9 cellular contexts compared by ENCODE assay signal in the genomic region with DNA sequence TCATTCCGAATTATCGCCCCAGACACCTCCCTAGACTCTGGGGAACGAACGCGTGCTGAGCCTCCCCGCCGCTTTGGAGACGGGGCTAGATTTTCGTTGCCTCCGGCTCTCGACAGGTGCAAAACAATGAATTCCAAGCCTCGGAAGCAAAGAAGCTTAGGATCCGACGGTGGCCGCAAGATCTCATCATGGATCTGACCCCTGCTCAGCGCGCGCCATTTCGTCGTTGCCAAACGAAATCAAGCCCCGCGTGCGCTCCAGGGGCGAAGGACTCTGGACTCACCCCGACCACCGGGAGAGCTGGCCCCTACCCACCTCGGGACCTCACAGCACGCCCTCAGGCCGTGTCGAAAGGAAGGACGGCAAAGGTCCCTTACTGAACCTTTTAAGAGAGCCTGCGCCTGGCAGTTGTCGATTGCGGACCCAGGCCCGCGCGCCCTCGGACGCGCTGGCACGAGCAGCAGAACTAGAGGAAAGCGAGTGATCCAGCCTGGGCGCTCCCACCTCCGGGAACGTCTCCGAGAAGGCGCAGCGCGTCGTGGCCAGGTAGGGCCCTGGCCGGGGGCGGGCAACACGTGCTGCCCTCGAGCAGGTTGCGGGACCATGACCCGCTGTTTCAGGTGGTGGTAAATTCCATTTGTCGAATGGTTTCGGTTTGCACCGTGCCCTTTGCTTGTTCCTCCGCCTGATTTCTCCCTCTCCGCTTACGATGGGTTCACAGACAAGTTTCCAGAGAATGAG. TPM values are rescaled to one million over a fixed set of nuclear protein-coding genes. Genes with fewer than 3 reads are reported as not detected.
DNase-seq lines count a peak whose midpoint lies in the region; ATAC-seq, FAIRE-seq and TF ChIP-seq lines count a peak whose summit lies in the region.
"Had no signal": no experiment of that assay in that cellular context is flagged by ENCODE, and none has a peak within 500 bp of the region (broad histone marks: within the 10 kb centered on the region; RNA-seq: fewer than 3 reads in every experiment).

No MANE protein-coding gene starts in this region.

- no peak for ATAC-seq in A549
- ATAC-seq in activated naive CD8-positive, alpha-beta T cell treated with anti-CD3 and anti-CD28 coated beads, Interleukin-2, amount 50 U/mL, for 24 hours, result no peak
- no peak for ATAC-seq in memory B cell (ENCODE audit: low read depth)
- ATAC-seq in activated CD4-positive, CD25-positive, alpha-beta regulatory T cell treated with anti-CD3 and anti-CD28 coated beads, Interleukin-2, amount 50 U/mL, for 24 hours, result no peak

- H3K4me2 ChIP-seq in A549, result peak overlapping the region; percentile 67

- no peaks in the 10 kb centered on the region for H3K9me3 ChIP-seq in A549

- no peaks in the 10 kb centered on the region for H3K27me3 Mint-ChIP-seq in activated naive CD8-positive, alpha-beta T cell treated with anti-CD3 and anti-CD28 coated beads, Interleukin-2, amount 50 U/mL, for 24 hours
- H3K27me3 Mint-ChIP-seq in memory B cell, result no peaks in the 10 kb centered on the region

- CTCF ChIA-PET in A549 (lab: Yijun Ruan, JAX), result interaction anchor here (0.6 to 10.6 kb wide), 22 partner anchors 9 to 1673 kb away, joined by 3 to 79 read pairs (median 4); no protein-coding TSS in a partner anchor

- H3K4me3 Mint-ChIP-seq in activated naive CD8-positive, alpha-beta T cell treated with anti-CD3 and anti-CD28 coated beads, Interleukin-2, amount 50 U/mL, for 24 hours, result peak overlapping the region; percentile 78
- H3K4me3 Mint-ChIP-seq in memory B cell, result peak overlapping the region; percentile 79

- no peak for TF ChIP-seq EP300 in A549 (IDR thresholded peaks at IDR 0.05)

- DNase-seq in A549 (ENCODE audit: low read depth in 1 of 2, low spot score in 1 of 2), result no peak
- no peak for DNase-seq in GM12892 (ENCODE audit: insufficient read length)
- DNase-seq in activated naive CD8-positive, alpha-beta T cell treated with anti-CD3 and anti-CD28 coated beads, Interleukin-2, amount 50 U/mL, for 24 hours, result no peak
- no peak for DNase-seq in memory B cell (ENCODE audit: low spot score in 2 of 2)
- DNase-seq in frontal cortex (ENCODE audit: low spot score in 2 of 2), result no peak
- DNase-seq in NCI-H187 (lab: John Stamatoyannopoulos, UW), result no peak
- no peak for DNase-seq in DMS153 treated with DMSO at 0.1 percent for 48 hours (lab: John Stamatoyannopoulos, UW; ENCODE audit: unreplicated experiment)
- DNase-seq: NCI-H446 had no signal

- POLR2A ChIA-PET in A549 (lab: Yijun Ruan, JAX), result no interaction called here

- 78% methylated on average over 45 of the region's 63 CpGs for WGBS in A549 (ENCODE audit: missing lambda C conversion rate)

- H3K36me3 Mint-ChIP-seq in activated naive CD8-positive, alpha-beta T cell treated with anti-CD3 and anti-CD28 coated beads, Interleukin-2, amount 50 U/mL, for 24 hours (ENCODE audit: low read depth), result peaks cover 57% of the 10 kb centered on the region
- peaks cover 3% of the 10 kb centered on the region for H3K36me3 Mint-ChIP-seq in memory B cell

- TF ChIP-seq POLR2A in A549 (IDR thresholded peaks at IDR 0.05; ENCODE audit: low read length), result no peak
- TF ChIP-seq POLR2A in GM12892 (IDR thresholded peaks at IDR 0.05; ENCODE audit: low read depth, low read length), result peak; percentile 37; the same call in 1 of the 2 replicates

- no peak overlapping the region for H3K4me3 ChIP-seq in A549

- peaks cover 75% of the 10 kb centered on the region for H3K4me1 Mint-ChIP-seq in activated naive CD8-positive, alpha-beta T cell treated with anti-CD3 and anti-CD28 coated beads, Interleukin-2, amount 50 U/mL, for 24 hours
- H3K4me1 Mint-ChIP-seq in memory B cell, result peaks cover 39% of the 10 kb centered on the region

- peak overlapping the region; percentile 77 for H3K27ac Mint-ChIP-seq in activated naive CD8-positive, alpha-beta T cell treated with anti-CD3 and anti-CD28 coated beads, Interleukin-2, amount 50 U/mL, for 24 hours
- H3K27ac Mint-ChIP-seq in memory B cell, result peak overlapping the region; percentile 99

- peak overlapping the region in 1 of 2 experiments; percentile 52; a peak in 3 of 6 replicates for H3K27ac ChIP-seq in A549

- FAIRE-seq in A549 (lab: Jason Lieb, UNC), result no peak
- FAIRE-seq in GM12892 (lab: Jason Lieb, UNC), result no peak
- FAIRE-seq in frontal cortex (lab: Jason Lieb, UNC), result no peak

- peaks cover 3% of the 10 kb centered on the region; the same call in 1 of the 3 replicates for H3K4me1 ChIP-seq in A549

- no peak for TF ChIP-seq CTCF in A549 (IDR thresholded peaks at IDR 0.05)

- no peak for TF ChIP-seq RAD21 in A549 (conservative IDR thresholded peaks at IDR 0.05 in 1 of 2, IDR thresholded peaks at IDR 0.05 in 1 of 2)

- H3K9me3 Mint-ChIP-seq in activated naive CD8-positive, alpha-beta T cell treated with anti-CD3 and anti-CD28 coated beads, Interleukin-2, amount 50 U/mL, for 24 hours, result no peaks in the 10 kb centered on the region
- no peaks in the 10 kb centered on the region for H3K9me3 Mint-ChIP-seq in memory B cell

TF ChIP-seq in A549, 52 proteins besides CTCF, POLR2A, EP300 and RAD21:
- TF ChIP-seq, protein P1, sequence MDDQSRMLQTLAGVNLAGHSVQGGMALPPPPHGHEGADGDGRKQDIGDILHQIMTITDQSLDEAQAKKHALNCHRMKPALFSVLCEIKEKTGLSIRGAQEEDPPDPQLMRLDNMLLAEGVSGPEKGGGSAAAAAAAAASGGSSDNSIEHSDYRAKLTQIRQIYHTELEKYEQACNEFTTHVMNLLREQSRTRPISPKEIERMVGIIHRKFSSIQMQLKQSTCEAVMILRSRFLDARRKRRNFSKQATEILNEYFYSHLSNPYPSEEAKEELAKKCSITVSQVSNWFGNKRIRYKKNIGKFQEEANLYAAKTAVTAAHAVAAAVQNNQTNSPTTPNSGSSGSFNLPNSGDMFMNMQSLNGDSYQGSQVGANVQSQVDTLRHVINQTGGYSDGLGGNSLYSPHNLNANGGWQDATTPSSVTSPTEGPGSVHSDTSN (IDR thresholded peaks at IDR 0.05), result no peak
- no peak for TF ChIP-seq CHD2 (IDR thresholded peaks at IDR 0.05; ENCODE audit: low read length, partially characterized antibody)
- TF ChIP-seq, protein P2, sequence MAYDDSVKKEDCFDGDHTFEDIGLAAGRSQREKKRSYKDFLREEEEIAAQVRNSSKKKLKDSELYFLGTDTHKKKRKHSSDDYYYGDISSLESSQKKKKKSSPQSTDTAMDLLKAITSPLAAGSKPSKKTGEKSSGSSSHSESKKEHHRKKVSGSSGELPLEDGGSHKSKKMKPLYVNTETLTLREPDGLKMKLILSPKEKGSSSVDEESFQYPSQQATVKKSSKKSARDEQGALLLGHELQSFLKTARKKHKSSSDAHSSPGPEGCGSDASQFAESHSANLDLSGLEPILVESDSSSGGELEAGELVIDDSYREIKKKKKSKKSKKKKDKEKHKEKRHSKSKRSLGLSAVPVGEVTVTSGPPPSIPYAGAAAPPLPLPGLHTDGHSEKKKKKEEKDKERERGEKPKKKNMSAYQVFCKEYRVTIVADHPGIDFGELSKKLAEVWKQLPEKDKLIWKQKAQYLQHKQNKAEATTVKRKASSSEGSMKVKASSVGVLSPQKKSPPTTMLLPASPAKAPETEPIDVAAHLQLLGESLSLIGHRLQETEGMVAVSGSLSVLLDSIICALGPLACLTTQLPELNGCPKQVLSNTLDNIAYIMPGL (CRISPR knock-in tag; IDR thresholded peaks at IDR 0.05; ENCODE audit: borderline replicate concordance), result no peak
- TF ChIP-seq KDM5A (IDR thresholded peaks at IDR 0.05), result no peak
- no peak for TF ChIP-seq GATA3 (IDR thresholded peaks at IDR 0.05; ENCODE audit: borderline replicate concordance)
- TF ChIP-seq, protein P3, sequence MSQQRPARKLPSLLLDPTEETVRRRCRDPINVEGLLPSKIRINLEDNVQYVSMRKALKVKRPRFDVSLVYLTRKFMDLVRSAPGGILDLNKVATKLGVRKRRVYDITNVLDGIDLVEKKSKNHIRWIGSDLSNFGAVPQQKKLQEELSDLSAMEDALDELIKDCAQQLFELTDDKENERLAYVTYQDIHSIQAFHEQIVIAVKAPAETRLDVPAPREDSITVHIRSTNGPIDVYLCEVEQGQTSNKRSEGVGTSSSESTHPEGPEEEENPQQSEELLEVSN (IDR thresholded peaks at IDR 0.05; ENCODE audit: borderline replicate concordance, low read depth), result no peak
- no peak for TF ChIP-seq SMC3 (IDR thresholded peaks at IDR 0.05)
- no peak for TF ChIP-seq CHD4 (IDR thresholded peaks at IDR 0.05; ENCODE audit: borderline replicate concordance)

RNA-seq across cellular contexts. Expression of a gene that starts 1.6 kb away (rescaled TPM):
- 1.4 and 2.6 TPM in 2 replicates for polyA plus RNA-seq in A549 (2011; rRNA removed)
- polyA plus RNA-seq in A549 (2012; cell fraction: cytosol; rRNA removed), result 2.7 and 4.9 TPM in 2 replicates
- 2.6 and 3.6 TPM in 2 replicates for polyA plus RNA-seq in A549 (2012; cell fraction: nucleus; rRNA removed)
- 3.2 to 4.0 TPM (median 3.7 TPM) in 3 replicates for polyA plus RNA-seq in A549 (2017; fragmentation: RNase III; extraction: RNeasy Plus Mini Kit Qiagen cat#74134 plus additional on column Dnase treatment)
- 0.95 and 5.9 TPM in 2 replicates for polyA minus RNA-seq in A549 (2011; rRNA and poly(A)+ RNA removed)
- 38.6 TPM for polyA plus RNA-seq in GM12892 (2012; ENCODE audit: missing spikeins)
- not detected for total RNA-seq in frontal cortex
